Comparison of ENCODE assay signal across 11 cellular contexts in genomic region chr6:143673638-143674037, GRCh38. TPM values are rescaled to one million over a fixed set of nuclear protein-coding genes. Genes with fewer than 3 reads are reported as not detected.
A peak's percentile ranks its signal among the peaks of the same experiment; 100 is the strongest.
DNase-seq lines count a peak whose midpoint lies in the region; ATAC-seq, FAIRE-seq and TF ChIP-seq lines count a peak whose summit lies in the region.
"Had no signal": no experiment of that assay in that cellular context is flagged by ENCODE, and none has a peak within 500 bp of the region (broad histone marks: within the 10 kb centered on the region; RNA-seq: fewer than 3 reads in every experiment).

No MANE protein-coding gene starts in this region.

- peaks cover 31% of the 10 kb centered on the region for H3K27me3 Mint-ChIP-seq in activated CD8-positive, alpha-beta T cell treated with anti-CD3 and anti-CD28 coated beads, Interleukin-2, amount 10 ng/mL, durations not matched to agents 7 days and 5 days (ENCODE audit: low read depth)
- H3K27me3 Mint-ChIP-seq in activated CD4-positive, alpha-beta T cell treated with anti-CD3 and anti-CD28 coated beads, Interleukin-2, amount 10 ng/mL, durations not matched to agents 24 days and 14 days: peaks cover 24% of the 10 kb centered on the region
- H3K27me3 Mint-ChIP-seq in stimulated activated naive B cell treated with anti-CD40 and anti-IgM and Interleukin-4, amounts not matched to agents 10 μg/mL and 1 μg/mL and 100 μg/mL, for 72 hours: peaks cover 4 to 19% of the 10 kb centered on the region in 2 donors
- H3K27me3 Mint-ChIP-seq: T-helper 17 cell had no signal

- H3K27me3 ChIP-seq in bronchial epithelial cell (ENCODE audit: control insufficient read depth, insufficient read depth, low read length): no peaks in the 10 kb centered on the region

- H3K27ac Mint-ChIP-seq in activated CD8-positive, alpha-beta T cell treated with anti-CD3 and anti-CD28 coated beads, Interleukin-2, amount 10 ng/mL, durations not matched to agents 7 days and 5 days: no peak overlapping the region
- H3K27ac Mint-ChIP-seq in activated CD4-positive, alpha-beta T cell treated with anti-CD3 and anti-CD28 coated beads, Interleukin-2, amount 10 ng/mL, durations not matched to agents 24 days and 14 days: no peak overlapping the region
- H3K27ac Mint-ChIP-seq in stimulated activated naive B cell treated with anti-CD40 and anti-IgM and Interleukin-4, amounts not matched to agents 10 μg/mL and 1 μg/mL and 100 μg/mL, for 72 hours: no peak overlapping the region
- H3K27ac Mint-ChIP-seq: activated naive CD8-positive, alpha-beta T cell treated with anti-CD3 and anti-CD28 coated beads for 36 hours; T-helper 17 cell had no signal

- H3K4me1 Mint-ChIP-seq in activated CD8-positive, alpha-beta T cell treated with anti-CD3 and anti-CD28 coated beads, Interleukin-2, amount 10 ng/mL, durations not matched to agents 7 days and 5 days (ENCODE audit: low read depth): peaks cover 5% of the 10 kb centered on the region
- peaks cover 4% of the 10 kb centered on the region for H3K4me1 Mint-ChIP-seq in activated CD4-positive, alpha-beta T cell treated with anti-CD3 and anti-CD28 coated beads, Interleukin-2, amount 10 ng/mL, durations not matched to agents 24 days and 14 days
- H3K4me1 Mint-ChIP-seq in stimulated activated naive B cell treated with anti-CD40 and anti-IgM and Interleukin-4, amounts not matched to agents 10 μg/mL and 1 μg/mL and 100 μg/mL, for 72 hours: peaks cover 0 to 7% of the 10 kb centered on the region in 2 donors
- H3K4me1 Mint-ChIP-seq: activated naive CD8-positive, alpha-beta T cell treated with anti-CD3 and anti-CD28 coated beads for 36 hours had no signal

- H3K4me3 Mint-ChIP-seq in activated CD8-positive, alpha-beta T cell treated with anti-CD3 and anti-CD28 coated beads, Interleukin-2, amount 10 ng/mL, durations not matched to agents 7 days and 5 days: no peak overlapping the region
- H3K4me3 Mint-ChIP-seq in activated CD4-positive, alpha-beta T cell treated with anti-CD3 and anti-CD28 coated beads, Interleukin-2, amount 10 ng/mL, durations not matched to agents 24 days and 14 days: no peak overlapping the region
- H3K4me3 Mint-ChIP-seq in stimulated activated naive B cell treated with anti-CD40 and anti-IgM and Interleukin-4, amounts not matched to agents 10 μg/mL and 1 μg/mL and 100 μg/mL, for 72 hours: no peak overlapping the region
- H3K4me3 Mint-ChIP-seq: activated naive CD8-positive, alpha-beta T cell treated with anti-CD3 and anti-CD28 coated beads for 36 hours; T-helper 17 cell had no signal

- ATAC-seq in mucosa of descending colon: peak; percentile 74
- ATAC-seq in activated CD8-positive, alpha-beta T cell treated with anti-CD3 and anti-CD28 coated beads, Interleukin-2, amount 10 ng/mL, durations not matched to agents 7 days and 5 days: no peak
- ATAC-seq in stimulated activated naive B cell treated with anti-CD40 and anti-IgM and Interleukin-4, amounts not matched to agents 10 μg/mL and 1 μg/mL and 100 μg/mL, for 72 hours (replicated peaks): no peak
- ATAC-seq: T-helper 17 cell had no signal

- H3K4me3 ChIP-seq in bronchial epithelial cell (ENCODE audit: low read depth, low read length) (no peak overlapping the region), mucosa of descending colon (no peak overlapping the region)

- H3K9me3 ChIP-seq in mucosa of descending colon: no peaks in the 10 kb centered on the region

- H3K4me1 ChIP-seq in mucosa of descending colon (ENCODE audit: low read depth): peaks cover 7% of the 10 kb centered on the region

- peak; percentile 67 for DNase-seq in AG08396 (ENCODE audit: low spot score)
- DNase-seq in HTR-8/SVneo (ENCODE audit: insufficient read length, low spot score): peak; percentile 28
- DNase-seq in bronchial epithelial cell (ENCODE audit: low read depth): peak; percentile 96
- DNase-seq in mucosa of descending colon: peak; percentile 35 to 60 (median 42)
- DNase-seq in activated CD8-positive, alpha-beta T cell treated with anti-CD3 and anti-CD28 coated beads, Interleukin-2, amount 10 ng/mL, durations not matched to agents 7 days and 5 days: no peak
- DNase-seq in NCI-H128 (lab: John Stamatoyannopoulos, UW; ENCODE audit: unreplicated experiment): no peak
- DNase-seq in activated CD4-positive, alpha-beta T cell treated with anti-CD3 and anti-CD28 coated beads, Interleukin-2, amount 10 ng/mL, durations not matched to agents 24 days and 14 days: no peak
- DNase-seq in stimulated activated naive B cell treated with anti-CD40 and anti-IgM and Interleukin-4, amounts not matched to agents 10 μg/mL and 1 μg/mL and 100 μg/mL, for 72 hours: no peak
- DNase-seq: activated naive CD8-positive, alpha-beta T cell treated with anti-CD3 and anti-CD28 coated beads for 36 hours; NCI-H1092 treated with DMSO at 0.1 percent for 48 hours; T-helper 17 cell had no signal

- peaks cover 5% of the 10 kb centered on the region for H3K9me3 Mint-ChIP-seq in activated CD8-positive, alpha-beta T cell treated with anti-CD3 and anti-CD28 coated beads, Interleukin-2, amount 10 ng/mL, durations not matched to agents 7 days and 5 days (ENCODE audit: insufficient read depth)
- H3K9me3 Mint-ChIP-seq in activated CD4-positive, alpha-beta T cell treated with anti-CD3 and anti-CD28 coated beads, Interleukin-2, amount 10 ng/mL, durations not matched to agents 24 days and 14 days: peaks cover 8% of the 10 kb centered on the region
- H3K9me3 Mint-ChIP-seq in stimulated activated naive B cell treated with anti-CD40 and anti-IgM and Interleukin-4, amounts not matched to agents 10 μg/mL and 1 μg/mL and 100 μg/mL, for 72 hours: peaks cover 8 to 9% of the 10 kb centered on the region in 2 donors

- POLR2A ChIA-PET in activated CD8-positive, alpha-beta T cell treated with anti-CD3 and anti-CD28 coated beads, Interleukin-2, amount 10 ng/mL, durations not matched to agents 7 days and 5 days (lab: Charles Lee): no interaction called here

- FAIRE-seq in HTR-8/SVneo (lab: Jason Lieb, UNC) (peak; percentile 4), bronchial epithelial cell (lab: Jason Lieb, UNC) (no peak)

- no peaks in the 10 kb centered on the region for H3K36me3 Mint-ChIP-seq in activated CD8-positive, alpha-beta T cell treated with anti-CD3 and anti-CD28 coated beads, Interleukin-2, amount 10 ng/mL, durations not matched to agents 7 days and 5 days (ENCODE audit: low read depth)
- H3K36me3 Mint-ChIP-seq in activated CD4-positive, alpha-beta T cell treated with anti-CD3 and anti-CD28 coated beads, Interleukin-2, amount 10 ng/mL, durations not matched to agents 24 days and 14 days (ENCODE audit: low read depth): peaks cover 5% of the 10 kb centered on the region
- H3K36me3 Mint-ChIP-seq in stimulated activated naive B cell treated with anti-CD40 and anti-IgM and Interleukin-4, amounts not matched to agents 10 μg/mL and 1 μg/mL and 100 μg/mL, for 72 hours: peaks cover 3 to 11% of the 10 kb centered on the region in 2 donors

- H3K36me3 ChIP-seq in bronchial epithelial cell (ENCODE audit: control insufficient read depth, insufficient read depth, low read length): no peaks in the 10 kb centered on the region
- H3K36me3 ChIP-seq in mucosa of descending colon (ENCODE audit: low read depth): no peaks in the 10 kb centered on the region

- CTCF ChIA-PET in activated CD8-positive, alpha-beta T cell treated with anti-CD3 and anti-CD28 coated beads, Interleukin-2, amount 10 ng/mL, durations not matched to agents 7 days and 5 days (lab: Charles Lee): no interaction called here

- TF ChIP-seq CTCF in bronchial epithelial cell (IDR thresholded peaks at IDR 0.05; ENCODE audit: insufficient read depth, low read length, severe bottlenecking): no peak
- no peak for TF ChIP-seq CTCF in mucosa of descending colon (IDR thresholded peaks at IDR 0.05)

- intact Hi-C loops in mucosa of descending colon (cut with DNase I, micrococcal nuclease): no loop called here
- intact Hi-C loops in activated CD4-positive, alpha-beta T cell treated with anti-CD3 and anti-CD28 coated beads, Interleukin-2, amount 10 ng/mL, durations not matched to agents 24 days and 14 days (cut with micrococcal nuclease): no loop called here

RNA-seq across cellular contexts. Expression of gene PHACTR2, which starts 4.1 kb away (rescaled TPM):
- total RNA-seq in bronchial epithelial cell (24.5 and 37.8 TPM in 2 replicates), mucosa of descending colon (10 to 100 TPM; 49.5 to 70.8 (median 53.4) TPM)
- total RNA-seq in activated CD8-positive, alpha-beta T cell treated with anti-CD3 and anti-CD28 coated beads, Interleukin-2, amount 10 ng/mL, durations not matched to agents 7 days and 5 days: 10 to 100 TPM; 22.4 to 23.1 TPM
- 47.7 and 53.8 TPM in 2 replicates for total RNA-seq in activated CD4-positive, alpha-beta T cell treated with anti-CD3 and anti-CD28 coated beads, Interleukin-2, amount 10 ng/mL, durations not matched to agents 24 days and 14 days

Comparison
In these comparisons a context has a peak if more than half of its experiments do, and no peak if none do; other contexts are left out.
1. DNase-seq: peak in AG08396 (single experiment), HTR-8/SVneo (single experiment), bronchial epithelial cell (single experiment) and mucosa of descending colon (3 of 3); none in activated CD8-positive, alpha-beta T cell treated with anti-CD3 and anti-CD28 coated beads, Interleukin-2, amount 10 ng/mL, durations not matched to agents 7 days and 5 days (single experiment), NCI-H128 (single experiment), activated CD4-positive, alpha-beta T cell treated with anti-CD3 and anti-CD28 coated beads, Interleukin-2, amount 10 ng/mL, durations not matched to agents 24 days and 14 days (single experiment) and stimulated activated naive B cell treated with anti-CD40 and anti-IgM and Interleukin-4, amounts not matched to agents 10 μg/mL and 1 μg/mL and 100 μg/mL, for 72 hours (single experiment).